In the genomic region with DNA sequence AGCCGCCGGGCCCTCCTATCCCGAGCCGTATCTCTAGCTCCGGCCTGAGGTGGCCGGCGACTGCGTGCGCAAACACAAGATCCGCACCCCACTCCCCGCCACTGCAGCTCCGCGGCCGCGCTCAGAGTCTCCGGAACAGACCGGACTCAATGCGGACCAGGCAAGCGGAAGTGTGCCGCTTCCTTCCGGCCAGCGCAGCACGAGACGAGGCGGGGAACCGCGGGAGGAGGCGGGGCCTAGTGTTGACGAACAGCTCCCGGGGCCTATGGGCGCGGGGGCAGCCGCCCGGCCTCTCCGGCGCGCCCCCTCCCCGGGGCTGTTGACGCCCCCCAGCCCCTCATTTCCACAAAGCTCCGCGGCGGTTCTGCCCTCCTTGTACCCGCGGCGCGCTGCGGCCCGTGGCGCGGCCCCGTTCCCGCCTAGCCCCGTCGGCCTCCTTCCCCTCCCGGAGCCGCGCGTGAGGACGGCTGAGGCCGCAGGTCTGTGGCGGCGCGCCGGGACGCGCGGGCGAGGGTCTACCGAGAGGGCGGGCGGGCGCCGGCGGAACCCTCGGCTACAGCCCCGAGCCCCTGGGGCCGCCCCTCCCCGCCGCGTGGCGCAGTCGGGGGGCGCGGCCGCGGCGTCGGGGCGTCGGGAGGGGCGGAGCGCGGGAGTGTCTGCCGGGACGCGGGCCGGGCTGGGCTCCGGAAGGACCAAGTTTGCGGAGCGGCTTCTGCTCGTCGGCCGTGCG, we compare ENCODE assay signal across 8 cellular contexts. TPM values are rescaled to one million over a fixed set of nuclear protein-coding genes. Genes with fewer than 3 reads are reported as not detected.
DNase-seq lines count a peak whose midpoint lies in the region; ATAC-seq and TF ChIP-seq lines count a peak whose summit lies in the region.

TSS of gene DPY19L3 (plus strand) at position 340 of the 730 bp plus-strand sequence. CDS start 2,484 bp downstream, outside the sequence.

- no peaks in the 10 kb centered on the region for H3K36me3 Mint-ChIP-seq in natural killer cell treated with Interleukin-12 subunit alpha and Interleukin-12 subunit beta and Interleukin-15 and Interleukin-18, amount 100 ng/mL, for 72 hours

- peak within 1 kb of the TSS; percentile 68 for H3K27ac ChIP-seq in RWPE2 (ENCODE audit: poor library complexity, severe bottlenecking)

- H3K9me3 ChIP-seq in RWPE2 (ENCODE audit: severe bottlenecking) = no peaks in the 10 kb centered on the region

- H3K4me1 Mint-ChIP-seq in natural killer cell treated with Interleukin-12 subunit alpha and Interleukin-12 subunit beta and Interleukin-15 and Interleukin-18, amount 100 ng/mL, for 72 hours (ENCODE audit: low read depth in 2 of 2) = peaks cover 30 to 41% of the 10 kb centered on the region in 2 donors

- no peaks in the 10 kb centered on the region for H3K27me3 Mint-ChIP-seq in natural killer cell treated with Interleukin-12 subunit alpha and Interleukin-12 subunit beta and Interleukin-15 and Interleukin-18, amount 100 ng/mL, for 72 hours

- no peak for TF ChIP-seq CTCF in LNCaP clone FGC (IDR thresholded peaks at IDR 0.05; ENCODE audit: control insufficient read depth, extremely low read depth, insufficient read depth)
- no peak for TF ChIP-seq CTCF in RWPE2 (IDR thresholded peaks at IDR 0.05; ENCODE audit: poor library complexity, severe bottlenecking)
- TF ChIP-seq CTCF in fibroblast of the aortic adventitia (IDR thresholded peaks at IDR 0.05; ENCODE audit: insufficient read depth, low read length) = no peak

- peak within 1 kb of the TSS; percentile 85 for H3K4me3 Mint-ChIP-seq in natural killer cell treated with Interleukin-12 subunit alpha and Interleukin-12 subunit beta and Interleukin-15 and Interleukin-18, amount 100 ng/mL, for 72 hours

- H3K9me3 Mint-ChIP-seq in natural killer cell treated with Interleukin-12 subunit alpha and Interleukin-12 subunit beta and Interleukin-15 and Interleukin-18, amount 100 ng/mL, for 72 hours = no peaks in the 10 kb centered on the region

- peak within 1 kb of the TSS; percentile 88 to 90 for H3K27ac Mint-ChIP-seq in natural killer cell treated with Interleukin-12 subunit alpha and Interleukin-12 subunit beta and Interleukin-15 and Interleukin-18, amount 100 ng/mL, for 72 hours

- peak within 1 kb of the TSS; percentile 84 for H3K4me3 ChIP-seq in LNCaP clone FGC (ENCODE audit: low read depth, low read length)
- peak within 1 kb of the TSS; percentile 91 for H3K4me3 ChIP-seq in RWPE2 (ENCODE audit: severe bottlenecking)
- peak within 1 kb of the TSS; percentile 94 for H3K4me3 ChIP-seq in fibroblast of the aortic adventitia (ENCODE audit: low read depth, low read length)

- H3K27me3 ChIP-seq in RWPE2 (ENCODE audit: insufficient read depth, poor library complexity, severe bottlenecking) = no peaks in the 10 kb centered on the region

- DNase-seq in ELR (ENCODE audit: low read depth) = peak; percentile 92
- DNase-seq in H4 (ENCODE audit: low spot score) = peak; percentile 94
- DNase-seq in LNCaP clone FGC (ENCODE audit: low read depth) = peak; percentile 82
- peak; percentile 93 for DNase-seq in RWPE2 (ENCODE audit: low spot score)
- peak; percentile 82 for DNase-seq in activated effector memory CD4-positive, alpha-beta T cell treated with Interleukin-2 at 50 U/mL for 16 hours
- peak; percentile 90 for DNase-seq in fibroblast of the aortic adventitia (ENCODE audit: low read depth)
- peak; percentile 96 for DNase-seq in natural killer cell treated with Interleukin-12 subunit alpha and Interleukin-12 subunit beta and Interleukin-15 and Interleukin-18, amount 100 ng/mL, for 72 hours (ENCODE audit: low spot score)
- peak; percentile 87 for DNase-seq in stimulated activated naive CD4-positive, alpha-beta T cell treated with Interleukin-2 at 50 U/mL for 16 hours (lab: John Stamatoyannopoulos, UW)

- ATAC-seq in RWPE2 (ENCODE audit: low read depth) = peak; percentile 94
- ATAC-seq in natural killer cell treated with Interleukin-12 subunit alpha and Interleukin-12 subunit beta and Interleukin-15 and Interleukin-18, amount 100 ng/mL, for 72 hours = peak; percentile 97

- peaks cover 13% of the 10 kb centered on the region for H3K4me1 ChIP-seq in RWPE2 (ENCODE audit: insufficient read depth, poor library complexity, severe bottlenecking)

- H3K36me3 ChIP-seq in RWPE2 (ENCODE audit: low read depth) = peaks cover 20% of the 10 kb centered on the region

RNA-seq across cellular contexts. Expression of gene DPY19L3, which starts in this region (rescaled TPM):
- total RNA-seq in H4 (2014; rRNA removed; shearing (Covaris generic)) = 8.6 and 10.7 TPM in 2 replicates
- total RNA-seq in fibroblast of the aortic adventitia (ENCODE audit: low replicate concordance) = 21.9 and 36.2 TPM in 2 replicates
- 10 to 100 TPM; 25.3 to 40.7 TPM for total RNA-seq in natural killer cell treated with Interleukin-12 subunit alpha and Interleukin-12 subunit beta and Interleukin-15 and Interleukin-18, amount 100 ng/mL, for 72 hours

Comparison
In these comparisons a context has a peak if more than half of its experiments do, and no peak if none do; other contexts are left out.
1. Peak in every context shown above with its lines: DNase-seq, ATAC-seq, H3K4me3 ChIP-seq and H3K27ac ChIP-seq.